ENCODE assay signal across 1 cellular context in the genomic region with DNA sequence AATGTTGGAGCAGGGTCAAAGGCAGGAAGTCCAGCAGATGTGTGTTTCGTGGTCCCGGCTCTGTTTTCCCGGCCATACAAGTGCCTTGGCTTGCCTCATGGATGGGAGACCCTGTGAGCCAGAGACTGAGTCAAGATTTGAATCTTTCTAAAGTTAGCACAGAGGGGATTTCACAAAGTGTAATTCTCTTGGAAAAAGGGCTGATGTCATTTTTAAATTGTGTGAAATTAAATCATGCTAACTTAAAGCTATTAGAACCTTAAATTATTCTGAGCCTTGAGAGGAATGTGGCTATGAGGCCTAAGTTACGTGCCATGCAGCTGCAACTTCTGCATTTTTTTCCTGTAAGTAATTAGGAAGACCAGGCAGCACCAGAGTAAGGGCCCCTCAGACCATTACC.
TF ChIP-seq lines count a peak whose summit lies in the region.

No MANE protein-coding gene starts in this region.

TF ChIP-seq in H1, 55 proteins besides CTCF, POLR2A, EP300 and RAD21:
- TF ChIP-seq BRCA1 (IDR thresholded peaks at IDR 0.05; ENCODE audit: low read depth, low read length) (no peak), BCL11A (IDR thresholded peaks at IDR 0.05; ENCODE audit: low read depth in 2 of 2, low read length in 2 of 2) (no peak), GTF2F1 (IDR thresholded peaks at IDR 0.05; ENCODE audit: borderline replicate concordance, low read depth, low read length) (no peak), CBX5 (IDR thresholded peaks at IDR 0.05; ENCODE audit: low read depth, low read length) (no peak), SP2 (IDR thresholded peaks at IDR 0.05; ENCODE audit: low read length) (no peak), NRF1 (IDR thresholded peaks at IDR 0.05; ENCODE audit: low read depth, low read length) (no peak), CHD2 (IDR thresholded peaks at IDR 0.05; ENCODE audit: low read length) (no peak), RXRA (IDR thresholded peaks at IDR 0.05; ENCODE audit: insufficient read depth, low read depth, low read length) (no peak), SIN3A (conservative IDR thresholded peaks at IDR 0.05 in 1 of 2, IDR thresholded peaks at IDR 0.05 in 1 of 2; ENCODE audit: low read depth in 1 of 2, low read length in 2 of 2) (no peak), HDAC2 (IDR thresholded peaks at IDR 0.05; ENCODE audit: borderline replicate concordance in 1 of 2, low read depth in 2 of 2, low read length in 2 of 2) (no peak), RBBP5 (IDR thresholded peaks at IDR 0.05; ENCODE audit: borderline replicate concordance, low read depth, low read length) (no peak), TAF7 (optimal IDR thresholded peaks at IDR 0.05; ENCODE audit: borderline replicate concordance, low read depth, low read length) (no peak), POU5F1 (IDR thresholded peaks at IDR 0.05; ENCODE audit: low read depth, low read length) (no peak)
- TF ChIP-seq, protein P1, sequence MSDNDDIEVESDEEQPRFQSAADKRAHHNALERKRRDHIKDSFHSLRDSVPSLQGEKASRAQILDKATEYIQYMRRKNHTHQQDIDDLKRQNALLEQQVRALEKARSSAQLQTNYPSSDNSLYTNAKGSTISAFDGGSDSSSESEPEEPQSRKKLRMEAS (IDR thresholded peaks at IDR 0.05) = no peak
